1 cellular context compared by ENCODE assay signal in the genomic region with DNA sequence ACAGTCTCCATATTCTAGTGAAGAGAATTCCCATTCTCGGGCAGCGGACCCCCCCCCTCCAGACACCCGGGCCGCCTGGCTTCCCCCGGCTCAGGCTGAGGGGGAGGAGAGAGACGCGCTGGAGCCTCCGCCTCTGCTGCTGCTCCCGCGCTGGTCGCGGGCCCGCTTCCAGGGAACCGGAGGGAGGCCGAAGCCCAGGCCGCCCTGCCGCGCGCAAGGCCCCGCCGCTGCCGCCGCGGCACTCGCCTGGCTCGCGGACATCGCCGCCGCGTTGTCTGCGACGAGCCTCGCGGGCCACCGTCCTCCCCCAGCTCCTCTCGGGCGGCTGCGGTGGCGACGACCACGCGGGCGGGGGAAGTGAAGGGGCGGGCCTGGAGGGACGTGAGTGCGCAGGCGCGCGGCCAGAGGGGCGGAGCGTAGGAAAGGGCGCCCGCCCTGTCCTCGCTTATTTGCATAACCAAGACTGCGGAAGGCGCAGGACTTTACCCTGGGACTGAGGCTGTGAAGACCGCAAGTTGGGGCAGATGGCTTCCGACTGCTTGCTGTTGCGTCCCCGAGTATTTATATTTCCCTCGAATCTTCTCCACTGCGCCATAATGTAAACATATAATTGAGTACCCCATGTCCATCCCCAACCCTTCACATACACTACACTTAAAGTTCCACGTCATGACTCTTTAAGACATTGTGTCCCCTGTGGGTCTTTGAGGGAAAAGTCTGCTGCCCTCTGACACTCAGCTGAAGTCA.
A peak's percentile ranks its signal among the peaks of the same experiment; 100 is the strongest.
TF ChIP-seq lines count a peak whose summit lies in the region.

ARL5A (minus strand) TSS at position 279 of the 747 bp plus-strand sequence; CDS start at position 34, 245 bp downstream.

TF ChIP-seq in HepG2, 621 proteins besides CTCF, POLR2A, EP300 and RAD21 (continued from another document):
- 0 out of 2 replicates have a peak, but pooled peaks have one; percentile 23 for TF ChIP-seq ZHX2 (IDR thresholded peaks at IDR 0.05; ENCODE audit: low read depth)
- TF ChIP-seq ZHX2 (CRISPR knock-in tag; IDR thresholded peaks at IDR 0.05; ENCODE audit: borderline replicate concordance), result 0 out of 2 replicates have a peak, but pooled peaks have one; percentile 31
- TF ChIP-seq ZNF687 (CRISPR knock-in tag; IDR thresholded peaks at IDR 0.05), result peak; percentile 95
- TF ChIP-seq KDM4B (CRISPR knock-in tag; IDR thresholded peaks at IDR 0.05), result no peak
- no peak for TF ChIP-seq ARNTL (CRISPR knock-in tag; IDR thresholded peaks at IDR 0.05)
- no peak for TF ChIP-seq ZZZ3 (CRISPR knock-in tag; IDR thresholded peaks at IDR 0.05; ENCODE audit: borderline replicate concordance)
- no peak for TF ChIP-seq TCF12 (IDR thresholded peaks at IDR 0.05)
- TF ChIP-seq TCF12 (CRISPR knock-in tag; IDR thresholded peaks at IDR 0.05), result peak; percentile 83; the same call in 1 of the 2 replicates
- no peak for TF ChIP-seq ZNF780A (CRISPR knock-in tag; IDR thresholded peaks at IDR 0.05)
